26 cellular contexts compared by ENCODE assay signal in the genomic region with DNA sequence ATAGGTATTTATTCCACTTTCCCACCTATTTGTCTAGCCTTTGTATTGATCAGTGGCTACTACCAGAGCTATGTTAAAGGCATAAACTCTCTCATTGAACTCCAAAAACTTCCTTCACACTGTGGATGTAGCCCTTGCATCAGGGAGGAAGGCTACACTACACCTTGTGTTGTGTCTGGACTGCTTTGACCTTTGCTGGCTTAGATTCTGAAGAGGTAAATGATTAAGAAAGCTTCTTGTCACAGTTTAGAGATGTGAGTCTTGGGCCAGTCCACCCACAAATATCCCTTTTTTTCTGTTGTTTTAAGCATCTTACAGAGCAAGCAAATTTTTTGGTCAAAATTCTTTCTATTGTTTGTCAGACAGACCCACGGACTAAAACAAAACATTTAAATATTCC. TPM values are rescaled to one million over a fixed set of nuclear protein-coding genes. Genes with fewer than 3 reads are reported as not detected.
A peak's percentile ranks its signal among the peaks of the same experiment; 100 is the strongest.
DNase-seq lines count a peak whose midpoint lies in the region; TF ChIP-seq lines count a peak whose summit lies in the region.
"Had no signal": no experiment of that assay in that cellular context is flagged by ENCODE, and none has a peak within 500 bp of the region (broad histone marks: within the 10 kb centered on the region; RNA-seq: fewer than 3 reads in every experiment).

No MANE protein-coding gene starts in this region.

- no peak for TF ChIP-seq POLR2A in Peyer's patch (IDR thresholded peaks at IDR 0.05)

- DNase-seq in Caco-2 (no peak), Peyer's patch (no peak), kidney tubule cell (ENCODE audit: low spot score) (peak; percentile 31), renal cortical epithelial cell (ENCODE audit: low read depth) (peak; percentile 52), G401 (ENCODE audit: low spot score) (no peak), T1000 (lab: John Stamatoyannopoulos, UW) (no peak), epidermal melanocyte (ENCODE audit: insufficient read length, low spot score) (no peak)
- DNase-seq: activated CD4-positive, alpha-beta T cell treated with anti-CD3 and anti-CD28 coated beads for 36 hours; activated CD8-positive, alpha-beta memory T cell treated with anti-CD3 and anti-CD28 coated beads, Interleukin-2, amount 50 U/mL, for 48 hours; activated CD8-positive, alpha-beta T cell treated with anti-CD3 and anti-CD28 coated beads for 36 hours; activated naive CD4-positive, alpha-beta T cell treated with anti-CD3 and anti-CD28 coated beads, Interleukin-2, amount 10 ng/mL, durations not matched to agents 7 days and 5 days; adrenal gland; CD8-positive, alpha-beta memory T cell; EL; hypothalamus; natural killer cell; NCI-H1417 treated with DMSO at 0.1 percent for 48 hours; NCI-H2029 treated with DMSO at 0.1 percent for 48 hours; NCI-H526 treated with DMSO at 0.1 percent for 48 hours; occipital lobe; PC-3; retina; SHP77; stimulated activated CD8-positive, alpha-beta memory T cell treated with anti-CD3 and anti-CD28 coated beads, Interleukin-4, amount 100 ng/mL, for 48 hours; stimulated activated naive CD8-positive, alpha-beta T cell treated with anti-CD3 and anti-CD28 coated beads, Interleukin-15, amount 100 ng/mL, for 72 hours had no signal

- H3K27me3 Mint-ChIP-seq in Caco-2 (ENCODE audit: insufficient read depth, unreplicated experiment): peaks cover 2% of the 10 kb centered on the region

- H3K27ac ChIP-seq in Peyer's patch: peak overlapping the region in 2 of 4 donors; percentile 67 to 85
- H3K27ac ChIP-seq: adrenal gland had no signal

- POLR2A ChIA-PET in Caco-2 (lab: Charles Lee): interaction anchor here (0.6 kb wide), 1 partner anchor 144 kb away, joined by 7 read pairs; no protein-coding TSS in a partner anchor

- no peaks in the 10 kb centered on the region for H3K9me3 Mint-ChIP-seq in Caco-2 (ENCODE audit: unreplicated experiment)
- H3K9me3 Mint-ChIP-seq: activated CD8-positive, alpha-beta T cell treated with anti-CD3 and anti-CD28 coated beads for 36 hours; activated naive CD4-positive, alpha-beta T cell treated with anti-CD3 and anti-CD28 coated beads, Interleukin-2, amount 10 ng/mL, durations not matched to agents 7 days and 5 days; CD8-positive, alpha-beta memory T cell; natural killer cell; stimulated activated naive CD8-positive, alpha-beta T cell treated with anti-CD3 and anti-CD28 coated beads, Interleukin-15, amount 100 ng/mL, for 72 hours had no signal

- TF ChIP-seq CTCF in Caco-2 (IDR thresholded peaks at IDR 0.05; ENCODE audit: insufficient read depth in 1 of 2, low read depth in 1 of 2, low read length in 1 of 2, severe bottlenecking in 1 of 2, unreplicated experiment in 1 of 2): no peak
- no peak for TF ChIP-seq CTCF in Peyer's patch (IDR thresholded peaks at IDR 0.05)

- H3K4me3 ChIP-seq in Caco-2 (ENCODE audit: low read depth, low read length): no peak overlapping the region
- H3K4me3 ChIP-seq in Peyer's patch: peak overlapping the region in 3 of 4 donors; percentile 32 to 72 (median 57)

- peaks cover 13% of the 10 kb centered on the region for H3K4me1 ChIP-seq in Caco-2
- no peaks in the 10 kb centered on the region for H3K4me1 ChIP-seq in Peyer's patch
- H3K4me1 ChIP-seq: adrenal gland had no signal

- intact Hi-C loops in Caco-2 (cut with micrococcal nuclease; ENCODE audit: unreplicated experiment): no loop called here

- no peaks in the 10 kb centered on the region for H3K27me3 ChIP-seq in Caco-2 (replicated peaks; ENCODE audit: control insufficient read depth, insufficient read depth, low read length)
- H3K27me3 ChIP-seq in Peyer's patch: no peaks in the 10 kb centered on the region
- H3K27me3 ChIP-seq: adrenal gland had no signal

- H3K4me1 Mint-ChIP-seq in Caco-2 (ENCODE audit: low read depth, unreplicated experiment): peaks cover 13% of the 10 kb centered on the region
- H3K4me1 Mint-ChIP-seq: activated CD4-positive, alpha-beta T cell treated with anti-CD3 and anti-CD28 coated beads for 36 hours; activated naive CD4-positive, alpha-beta T cell treated with anti-CD3 and anti-CD28 coated beads, Interleukin-2, amount 10 ng/mL, durations not matched to agents 7 days and 5 days; CD8-positive, alpha-beta memory T cell; natural killer cell; stimulated activated naive CD8-positive, alpha-beta T cell treated with anti-CD3 and anti-CD28 coated beads, Interleukin-15, amount 100 ng/mL, for 72 hours had no signal

- no TSS peak for BruUV-seq in Caco-2 (replicated peaks; lab: Mats Ljungman, UMichigan)

- no peaks in the 10 kb centered on the region for H3K9me3 ChIP-seq in Caco-2
- H3K9me3 ChIP-seq in Peyer's patch: no peaks in the 10 kb centered on the region
- H3K9me3 ChIP-seq: adrenal gland had no signal

- H3K36me3 ChIP-seq in Caco-2 (ENCODE audit: control insufficient read depth, insufficient read depth, low read length) (no peaks in the 10 kb centered on the region), Peyer's patch (no peaks in the 10 kb centered on the region)
- H3K36me3 ChIP-seq: adrenal gland had no signal

- no peaks in the 10 kb centered on the region for H3K36me3 Mint-ChIP-seq in Caco-2 (ENCODE audit: insufficient read depth, unreplicated experiment)
- H3K36me3 Mint-ChIP-seq: activated naive CD4-positive, alpha-beta T cell treated with anti-CD3 and anti-CD28 coated beads, Interleukin-2, amount 10 ng/mL, durations not matched to agents 7 days and 5 days; CD8-positive, alpha-beta memory T cell; natural killer cell had no signal

- H3K4me3 Mint-ChIP-seq in Caco-2 (ENCODE audit: unreplicated experiment): peak overlapping the region; percentile 45
- H3K4me3 Mint-ChIP-seq: activated CD4-positive, alpha-beta T cell treated with anti-CD3 and anti-CD28 coated beads for 36 hours; activated CD8-positive, alpha-beta T cell treated with anti-CD3 and anti-CD28 coated beads for 36 hours; activated naive CD4-positive, alpha-beta T cell treated with anti-CD3 and anti-CD28 coated beads, Interleukin-2, amount 10 ng/mL, durations not matched to agents 7 days and 5 days; CD8-positive, alpha-beta memory T cell; natural killer cell; stimulated activated naive CD8-positive, alpha-beta T cell treated with anti-CD3 and anti-CD28 coated beads, Interleukin-15, amount 100 ng/mL, for 72 hours had no signal

- H3K27ac Mint-ChIP-seq in Caco-2 (ENCODE audit: unreplicated experiment): no peak overlapping the region
- H3K27ac Mint-ChIP-seq: activated CD4-positive, alpha-beta T cell treated with anti-CD3 and anti-CD28 coated beads for 36 hours; activated CD8-positive, alpha-beta T cell treated with anti-CD3 and anti-CD28 coated beads for 36 hours; activated naive CD4-positive, alpha-beta T cell treated with anti-CD3 and anti-CD28 coated beads, Interleukin-2, amount 10 ng/mL, durations not matched to agents 7 days and 5 days; CD8-positive, alpha-beta memory T cell; natural killer cell; stimulated activated naive CD8-positive, alpha-beta T cell treated with anti-CD3 and anti-CD28 coated beads, Interleukin-15, amount 100 ng/mL, for 72 hours had no signal

- in situ Hi-C loops in G401 (cut with HindIII; ENCODE audit: low sequenced_read_pairs): no loop called here

- CTCF ChIA-PET in Caco-2 (lab: Charles Lee): no interaction called here

RNA-seq across cellular contexts. Expression of a gene that starts 1.9 kb away (rescaled TPM):
- total RNA-seq in Caco-2 (2022) (4.7 and 5.6 TPM in 2 replicates), Peyer's patch (100 to 1,000 TPM in 3 of 4 donors, 10 to 100 TPM in 1; 27.2 to 751 (median 412) TPM), renal cortical epithelial cell (21.9 and 115 TPM in 2 replicates)
- not detected in 2 replicates for total RNA-seq in G401 (2014; rRNA removed; shearing (Covaris generic))
- total RNA-seq: activated CD4-positive, alpha-beta T cell treated with anti-CD3 and anti-CD28 coated beads for 36 hours; CD8-positive, alpha-beta memory T cell; endothelial cell of umbilical vein; PC-3 had no signal

Comparison
In these comparisons a context has a peak if more than half of its experiments do, and no peak if none do; other contexts are left out.
1. DNase-seq: peak in kidney tubule cell (single experiment) and renal cortical epithelial cell (single experiment); none in Caco-2 (0 of 2), Peyer's patch (0 of 3), G401 (single experiment), T1000 (single experiment) and epidermal melanocyte (single experiment).